Comparison of ENCODE assay signal across 20 cellular contexts in the genomic region with DNA sequence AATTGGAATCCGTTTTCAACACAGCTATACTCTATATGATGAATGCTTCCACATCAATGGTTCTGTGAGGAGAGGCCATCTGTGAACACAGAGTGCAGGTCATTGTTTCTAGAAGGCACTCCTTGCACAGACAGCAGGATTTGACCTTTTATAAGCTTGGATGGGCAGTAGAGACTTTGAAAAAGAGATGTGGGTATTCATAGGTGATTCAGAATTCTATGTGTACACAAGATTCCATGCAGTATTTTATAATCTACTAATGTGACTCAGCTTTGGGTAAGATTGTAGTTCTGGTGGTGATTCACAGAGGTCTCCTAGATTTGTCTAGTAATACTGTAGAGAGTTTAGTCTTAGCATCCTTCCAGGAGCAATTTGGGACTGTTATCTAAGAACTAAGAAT. TPM values are rescaled to one million over a fixed set of nuclear protein-coding genes. Genes with fewer than 3 reads are reported as not detected.
DNase-seq lines count a peak whose midpoint lies in the region; ATAC-seq, FAIRE-seq and TF ChIP-seq lines count a peak whose summit lies in the region.
"Had no signal": no experiment of that assay in that cellular context is flagged by ENCODE, and none has a peak within 500 bp of the region (broad histone marks: within the 10 kb centered on the region; RNA-seq: fewer than 3 reads in every experiment).

No MANE protein-coding gene starts in this region.

- peaks cover 3% of the 10 kb centered on the region for H3K4me1 ChIP-seq in astrocyte (ENCODE audit: insufficient read depth, low read length)
- no peaks in the 10 kb centered on the region for H3K4me1 ChIP-seq in foreskin keratinocyte
- peaks cover 6 to 21% (median 18%) of the 10 kb centered on the region in 3 donors for H3K4me1 ChIP-seq in skeletal muscle tissue (ENCODE audit: control insufficient read depth in 3 of 3, insufficient read depth in 3 of 3, low read length in 3 of 3)
- H3K4me1 ChIP-seq: adrenal gland, BE2C, upper lobe of left lung had no signal

- H3K27me3 ChIP-seq in astrocyte (ENCODE audit: insufficient read depth, low read length), result no peaks in the 10 kb centered on the region
- no peaks in the 10 kb centered on the region for H3K27me3 ChIP-seq in foreskin keratinocyte
- no peaks in the 10 kb centered on the region for H3K27me3 ChIP-seq in skeletal muscle tissue (ENCODE audit: control insufficient read depth in 3 of 3, insufficient read depth in 3 of 3, low read length in 3 of 3)
- H3K27me3 ChIP-seq: adrenal gland, BE2C, upper lobe of left lung had no signal

- H4K20me1 ChIP-seq in astrocyte (ENCODE audit: insufficient read depth, low read length), result no peaks in the 10 kb centered on the region

- TF ChIP-seq CTCF in astrocyte (IDR thresholded peaks at IDR 0.05; ENCODE audit: insufficient read depth, low read depth, low read length), result no peak
- TF ChIP-seq CTCF in foreskin keratinocyte (conservative IDR thresholded peaks at IDR 0.05), result no peak

- H3K9ac ChIP-seq in astrocyte (ENCODE audit: low read length) (no peak overlapping the region), skeletal muscle tissue (ENCODE audit: low read depth in 1 of 3, low read length in 3 of 3) (no peak overlapping the region)

- H3K4me3 Mint-ChIP-seq in astrocyte (ENCODE audit: unreplicated experiment), result no peak overlapping the region
- H3K4me3 Mint-ChIP-seq: activated CD8-positive, alpha-beta memory T cell treated with anti-CD3 and anti-CD28 coated beads, Interleukin-2, amount 10 ng/mL, durations not matched to agents 7 days and 5 days; naive thymus-derived CD4-positive, alpha-beta T cell; stimulated activated naive CD8-positive, alpha-beta T cell treated with anti-CD3 and anti-CD28 coated beads, Interleukin-15, Interleukin-2, amounts not matched to agents 100 ng/mL and 50 ng/mL, for 24 hours; T-helper 2 cell treated with Interferon-gamma antibody and Interleukin-4, amounts not matched to agents 5 μg/mL and 100 μg/mL, for 36 hours had no signal

- no peaks in the 10 kb centered on the region for H3K9me3 ChIP-seq in astrocyte (ENCODE audit: insufficient read depth, low read depth, low read length)
- no peaks in the 10 kb centered on the region for H3K9me3 ChIP-seq in skeletal muscle tissue (ENCODE audit: control insufficient read depth in 3 of 3, low read length in 3 of 3)
- H3K9me3 ChIP-seq: adrenal gland, BE2C, upper lobe of left lung had no signal

- no peak overlapping the region for H3K4me3 ChIP-seq in astrocyte (ENCODE audit: insufficient read depth, low read depth, low read length)
- H3K4me3 ChIP-seq in skeletal muscle tissue (ENCODE audit: low read length in 3 of 3), result no peak overlapping the region
- H3K4me3 ChIP-seq: adrenal gland, coronary artery, upper lobe of left lung had no signal

- H3K27me3 Mint-ChIP-seq in astrocyte (ENCODE audit: low read depth, unreplicated experiment), result no peaks in the 10 kb centered on the region
- H3K27me3 Mint-ChIP-seq: activated CD8-positive, alpha-beta memory T cell treated with anti-CD3 and anti-CD28 coated beads, Interleukin-2, amount 10 ng/mL, durations not matched to agents 7 days and 5 days had no signal

- H3K27ac ChIP-seq in astrocyte (ENCODE audit: low read depth, low read length) (no peak overlapping the region), foreskin keratinocyte (no peak overlapping the region), skeletal muscle tissue (ENCODE audit: low read depth, low read length) (peak overlapping the region; percentile 14)
- H3K27ac ChIP-seq: adrenal gland, coronary artery, upper lobe of left lung had no signal

- H3K36me3 ChIP-seq in astrocyte (ENCODE audit: insufficient read depth, low read length) (no peaks in the 10 kb centered on the region), skeletal muscle tissue (ENCODE audit: control insufficient read depth in 3 of 3, insufficient read depth in 3 of 3, low read length in 3 of 3) (no peaks in the 10 kb centered on the region)
- H3K36me3 ChIP-seq: adrenal gland, BE2C, upper lobe of left lung had no signal

- H3K27ac Mint-ChIP-seq in astrocyte (ENCODE audit: unreplicated experiment), result no peak overlapping the region
- H3K27ac Mint-ChIP-seq: activated CD8-positive, alpha-beta memory T cell treated with anti-CD3 and anti-CD28 coated beads, Interleukin-2, amount 10 ng/mL, durations not matched to agents 7 days and 5 days; naive thymus-derived CD4-positive, alpha-beta T cell; stimulated activated naive CD8-positive, alpha-beta T cell treated with anti-CD3 and anti-CD28 coated beads, Interleukin-15, Interleukin-2, amounts not matched to agents 100 ng/mL and 50 ng/mL, for 24 hours; T-helper 2 cell treated with Interferon-gamma antibody and Interleukin-4, amounts not matched to agents 5 μg/mL and 100 μg/mL, for 36 hours had no signal

- peak; percentile 43 for FAIRE-seq in astrocyte (lab: Jason Lieb, UNC)
- FAIRE-seq: GM18507 had no signal

- H3K79me2 ChIP-seq in astrocyte (ENCODE audit: insufficient read depth, low read length), result no peaks in the 10 kb centered on the region

- no peaks in the 10 kb centered on the region for H3K9me3 Mint-ChIP-seq in astrocyte (ENCODE audit: unreplicated experiment)
- H3K9me3 Mint-ChIP-seq: stimulated activated naive CD8-positive, alpha-beta T cell treated with anti-CD3 and anti-CD28 coated beads, Interleukin-15, Interleukin-2, amounts not matched to agents 100 ng/mL and 50 ng/mL, for 24 hours; T-helper 2 cell treated with Interferon-gamma antibody and Interleukin-4, amounts not matched to agents 5 μg/mL and 100 μg/mL, for 36 hours had no signal

- DNase-seq in LHCN-M2 (ENCODE audit: low read depth) (peak; percentile 80), astrocyte (ENCODE audit: low read depth) (peak; percentile 67), foreskin keratinocyte (peak in 1 of 2 donors; percentile 6), GM19240 (ENCODE audit: insufficient read length, low spot score) (no peak), COLO668 (lab: John Stamatoyannopoulos, UW; ENCODE audit: unreplicated experiment) (no peak), DMS79 treated with DMSO at 0.1 percent for 48 hours (lab: John Stamatoyannopoulos, UW) (no peak), SK-N-DZ (ENCODE audit: low spot score) (no peak)
- DNase-seq: activated CD8-positive, alpha-beta memory T cell treated with anti-CD3 and anti-CD28 coated beads, Interleukin-2, amount 10 ng/mL, durations not matched to agents 7 days and 5 days; adrenal gland; BE2C; naive thymus-derived CD4-positive, alpha-beta T cell; NCI-H187; stimulated activated CD4-positive, alpha-beta T cell treated with anti-CD3 and anti-CD28 coated beads, Interleukin-15, amount 100 ng/mL, for 24 hours; upper lobe of left lung had no signal

- H3K36me3 Mint-ChIP-seq in astrocyte (ENCODE audit: low read depth, unreplicated experiment), result no peaks in the 10 kb centered on the region
- H3K36me3 Mint-ChIP-seq: activated CD8-positive, alpha-beta memory T cell treated with anti-CD3 and anti-CD28 coated beads, Interleukin-2, amount 10 ng/mL, durations not matched to agents 7 days and 5 days; naive thymus-derived CD4-positive, alpha-beta T cell had no signal

- peaks cover 11% of the 10 kb centered on the region for H3K4me1 Mint-ChIP-seq in astrocyte (ENCODE audit: low read depth, unreplicated experiment)
- H3K4me1 Mint-ChIP-seq: activated CD8-positive, alpha-beta memory T cell treated with anti-CD3 and anti-CD28 coated beads, Interleukin-2, amount 10 ng/mL, durations not matched to agents 7 days and 5 days had no signal

- peak overlapping the region; percentile 18 for H3K4me2 ChIP-seq in astrocyte (ENCODE audit: low read length)

- no peak overlapping the region for H2AFZ ChIP-seq in astrocyte (ENCODE audit: low read depth, low read length)

- peak; percentile 51 for ATAC-seq in foreskin keratinocyte
- ATAC-seq: activated CD8-positive, alpha-beta memory T cell treated with anti-CD3 and anti-CD28 coated beads, Interleukin-2, amount 10 ng/mL, durations not matched to agents 7 days and 5 days; naive thymus-derived CD4-positive, alpha-beta T cell had no signal

RNA-seq across cellular contexts. Expression of a gene that starts 12.6 kb away (rescaled TPM):
- total RNA-seq in LHCN-M2 (2014; rRNA removed) (2.1 and 7.1 TPM in 2 replicates), astrocyte (0.45 and 0.84 TPM in 2 replicates), foreskin keratinocyte (not detected in 2 replicates), skeletal muscle tissue (54.3 TPM)
- 1.7 TPM for polyA plus RNA-seq in LHCN-M2 (2012)
- polyA plus RNA-seq in foreskin keratinocyte, result not detected in 2 replicates
- 0.14 TPM in 1 of 2 replicates, not detected in the other for polyA plus RNA-seq in SK-N-DZ (2014; cell fraction: cytosol; rRNA removed)
- polyA plus RNA-seq in SK-N-DZ (2014; cell fraction: nucleus; rRNA removed), result 0.13 and 1.7 TPM in 2 replicates
- total RNA-seq: activated CD8-positive, alpha-beta memory T cell treated with anti-CD3 and anti-CD28 coated beads, Interleukin-2, amount 10 ng/mL, durations not matched to agents 7 days and 5 days; adrenal gland; lung microvascular endothelial cell; naive thymus-derived CD4-positive, alpha-beta T cell; upper lobe of left lung had no signal
- polyA plus RNA-seq: naive thymus-derived CD4-positive, alpha-beta T cell had no signal

Comparison
In these comparisons a context has a peak if more than half of its experiments do, and no peak if none do; other contexts are left out.
1. DNase-seq: peak in LHCN-M2 (single experiment) and astrocyte (single experiment); none in GM19240 (single experiment), COLO668 (single experiment), DMS79 treated with DMSO at 0.1 percent for 48 hours (single experiment) and SK-N-DZ (single experiment).